3 cellular contexts compared by ENCODE assay signal in genomic region chr2:121120411-121120810, GRCh38.
"Had no signal": no experiment of that assay in that cellular context is flagged by ENCODE, and none has a peak within 500 bp of the region (broad histone marks: within the 10 kb centered on the region; RNA-seq: fewer than 3 reads in every experiment).

No MANE protein-coding gene starts in this region.

- DNase-seq: IMR-90, KBM-7, KG1 had no signal
